ENCODE assay signal across 8 cellular contexts in genomic region chr17:38464723-38465419, GRCh38. TPM values are rescaled to one million over a fixed set of nuclear protein-coding genes. Genes with fewer than 3 reads are reported as not detected.
DNase-seq lines count a peak whose midpoint lies in the region; ATAC-seq and TF ChIP-seq lines count a peak whose summit lies in the region.

No MANE protein-coding gene starts in this region.

- ATAC-seq in DND-41 (ENCODE audit: insufficient read depth, low read depth) = peak; percentile 22; the same call in 1 of the 3 replicates
- peak; percentile 77 for ATAC-seq in esophagus mucosa

- no peak overlapping the region for H3K27ac ChIP-seq in DND-41 (ENCODE audit: low read length)

- no peak for TF ChIP-seq CTCF in DND-41 (IDR thresholded peaks at IDR 0.05; ENCODE audit: borderline replicate concordance, extremely low read depth, low read length, poor library complexity, severe bottlenecking)

- no peaks in the 10 kb centered on the region for H3K4me1 ChIP-seq in DND-41 (ENCODE audit: insufficient read depth, low read length)

- H3K9ac ChIP-seq in DND-41 (ENCODE audit: low read depth, low read length) = no peak overlapping the region

- no peak overlapping the region for H2AFZ ChIP-seq in DND-41 (ENCODE audit: low read depth, low read length)

- no peaks in the 10 kb centered on the region for H3K27me3 ChIP-seq in DND-41 (ENCODE audit: insufficient read depth, low read length, poor library complexity)

- H3K36me3 ChIP-seq in DND-41 (ENCODE audit: insufficient read depth, low read length) = peaks cover 93% of the 10 kb centered on the region

- peaks cover 3% of the 10 kb centered on the region; the same call in 1 of the 2 replicates for H3K79me2 ChIP-seq in DND-41 (ENCODE audit: insufficient read depth, low read length)

- H3K4me3 ChIP-seq in DND-41 (ENCODE audit: low read depth in 1 of 2, low read length in 2 of 2) = no peak overlapping the region

- no peak overlapping the region for H3K4me2 ChIP-seq in DND-41 (ENCODE audit: insufficient read depth, low read length)

- H4K20me1 ChIP-seq in DND-41 (ENCODE audit: insufficient read depth, low read length) = peaks cover 33% of the 10 kb centered on the region

- no peaks in the 10 kb centered on the region for H3K9me3 ChIP-seq in DND-41 (ENCODE audit: insufficient read depth, low read length, severe bottlenecking)

- DNase-seq in DND-41 (no peak), OCI-M1 (lab: John Stamatoyannopoulos, UW) (peak; percentile 19), myocyte (ENCODE audit: low read depth) (peak; percentile 97), SHP77 treated with DMSO at 0.1 percent for 48 hours (lab: John Stamatoyannopoulos, UW) (no peak), activated gamma-delta T cell (lab: John Stamatoyannopoulos, UW) (no peak), NCI-H2196 treated with DMSO at 0.1 percent for 48 hours (lab: John Stamatoyannopoulos, UW; ENCODE audit: unreplicated experiment) (no peak)
- DNase-seq in stimulated activated CD4-positive, alpha-beta T cell treated with anti-CD3 and anti-CD28 coated beads, Interleukin-15, amount 100 ng/mL, for 24 hours = no peak

RNA-seq across cellular contexts. Expression of gene ARHGAP23, which starts 36.6 kb away (rescaled TPM):
- total RNA-seq in esophagus mucosa (148 TPM), myocyte (68.6 and 73.9 TPM in 2 replicates)
- polyA plus RNA-seq in myocyte (2012) = 98.4 TPM

Comparison
In these comparisons a context has a peak if more than half of its experiments do, and no peak if none do; other contexts are left out.
1. DNase-seq: peak in OCI-M1 (single experiment) and myocyte (single experiment); none in DND-41 (single experiment), stimulated activated CD4-positive, alpha-beta T cell treated with anti-CD3 and anti-CD28 coated beads, Interleukin-15, amount 100 ng/mL, for 24 hours (single experiment), SHP77 treated with DMSO at 0.1 percent for 48 hours (single experiment), activated gamma-delta T cell (single experiment) and NCI-H2196 treated with DMSO at 0.1 percent for 48 hours (single experiment).